8 cellular contexts compared by ENCODE assay signal in the genomic region with DNA sequence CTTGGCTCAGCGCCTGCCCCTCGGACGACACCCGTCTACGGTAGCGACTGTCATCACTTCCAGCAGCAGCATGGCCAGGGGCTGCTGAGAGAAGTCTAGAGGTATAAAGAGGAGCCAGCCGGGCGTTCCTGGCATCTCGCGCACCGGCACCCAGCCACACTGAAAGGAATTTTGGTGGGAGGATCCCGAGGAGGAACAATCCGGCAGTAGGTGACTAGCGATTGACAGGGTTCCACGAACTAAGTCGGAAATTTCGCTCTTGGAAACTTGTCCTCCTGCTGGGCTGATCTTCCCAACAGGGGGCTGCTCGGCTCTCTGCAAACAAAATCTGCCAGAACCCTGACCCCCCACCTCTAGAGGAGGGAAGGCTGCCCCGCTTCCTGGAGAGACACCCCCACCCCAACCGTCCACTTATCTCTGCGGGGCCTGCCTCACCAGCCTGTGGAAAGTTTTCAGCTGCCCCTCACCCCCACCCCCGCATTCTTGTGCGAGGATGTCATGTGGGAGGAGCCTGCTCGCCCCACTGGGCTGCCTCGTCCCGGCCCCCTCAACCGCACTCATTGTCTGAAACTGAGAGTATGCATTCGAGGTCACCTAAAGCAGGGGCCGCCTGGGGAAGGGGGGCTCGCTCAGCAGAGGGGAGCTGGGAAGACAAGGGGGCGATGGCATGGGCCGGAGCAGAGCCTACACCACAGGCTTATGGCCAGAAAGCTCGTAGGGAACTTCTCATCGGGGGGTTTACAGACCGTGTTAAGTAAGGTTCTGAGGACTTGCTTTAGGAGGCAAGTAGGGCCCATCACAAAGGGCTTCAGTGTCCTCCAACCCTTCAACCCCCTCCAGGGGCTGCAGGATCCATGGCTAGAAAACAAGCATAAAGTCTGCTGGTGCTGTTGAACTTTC. TPM values are rescaled to one million over a fixed set of nuclear protein-coding genes. Genes with fewer than 3 reads are reported as not detected.
A peak's percentile ranks its signal among the peaks of the same experiment; 100 is the strongest.
DNase-seq lines count a peak whose midpoint lies in the region; ATAC-seq and TF ChIP-seq lines count a peak whose summit lies in the region.

No MANE protein-coding gene starts in this region.

- H3K27ac Mint-ChIP-seq in activated naive CD8-positive, alpha-beta T cell treated with anti-CD3 and anti-CD28 coated beads for 36 hours: no peak overlapping the region
- no peak overlapping the region for H3K27ac Mint-ChIP-seq in activated naive CD8-positive, alpha-beta T cell treated with anti-CD3 and anti-CD28 coated beads, Interleukin-2, amount 50 U/mL, for 24 hours
- H3K27ac Mint-ChIP-seq in chondrocyte (ENCODE audit: unreplicated experiment) (peak overlapping the region; percentile 98), type B pancreatic cell (peak overlapping the region; percentile 96)

- H3K4me3 Mint-ChIP-seq in activated naive CD8-positive, alpha-beta T cell treated with anti-CD3 and anti-CD28 coated beads for 36 hours: no peak overlapping the region
- no peak overlapping the region for H3K4me3 Mint-ChIP-seq in activated naive CD8-positive, alpha-beta T cell treated with anti-CD3 and anti-CD28 coated beads, Interleukin-2, amount 50 U/mL, for 24 hours
- H3K4me3 Mint-ChIP-seq in chondrocyte (ENCODE audit: unreplicated experiment) (peak overlapping the region; percentile 57), type B pancreatic cell (peak overlapping the region; percentile 81)

- H3K4me1 Mint-ChIP-seq in activated naive CD8-positive, alpha-beta T cell treated with anti-CD3 and anti-CD28 coated beads for 36 hours: peaks cover 8% of the 10 kb centered on the region
- peaks cover 10% of the 10 kb centered on the region for H3K4me1 Mint-ChIP-seq in activated naive CD8-positive, alpha-beta T cell treated with anti-CD3 and anti-CD28 coated beads, Interleukin-2, amount 50 U/mL, for 24 hours
- H3K4me1 Mint-ChIP-seq in chondrocyte (ENCODE audit: low read depth) (peaks cover 77% of the 10 kb centered on the region), type B pancreatic cell (ENCODE audit: unreplicated experiment) (peaks cover 39% of the 10 kb centered on the region)

- H3K27me3 Mint-ChIP-seq in activated naive CD8-positive, alpha-beta T cell treated with anti-CD3 and anti-CD28 coated beads for 36 hours: peaks cover 20% of the 10 kb centered on the region
- H3K27me3 Mint-ChIP-seq in activated naive CD8-positive, alpha-beta T cell treated with anti-CD3 and anti-CD28 coated beads, Interleukin-2, amount 50 U/mL, for 24 hours: peaks cover 7% of the 10 kb centered on the region
- H3K27me3 Mint-ChIP-seq in chondrocyte (ENCODE audit: low read depth) (no peaks in the 10 kb centered on the region), type B pancreatic cell (no peaks in the 10 kb centered on the region)

- peak; percentile 27 for DNase-seq in activated naive CD8-positive, alpha-beta T cell treated with anti-CD3 and anti-CD28 coated beads for 36 hours
- DNase-seq in activated naive CD8-positive, alpha-beta T cell treated with anti-CD3 and anti-CD28 coated beads, Interleukin-2, amount 50 U/mL, for 24 hours: no peak
- no peak for DNase-seq in chondrocyte (ENCODE audit: low spot score)
- DNase-seq in left lobe of liver (ENCODE audit: low spot score): no peak
- DNase-seq in type B pancreatic cell (ENCODE audit: extremely low spot score, unreplicated experiment): peak; percentile 87

- no peaks in the 10 kb centered on the region for H3K9me3 Mint-ChIP-seq in activated naive CD8-positive, alpha-beta T cell treated with anti-CD3 and anti-CD28 coated beads for 36 hours
- H3K9me3 Mint-ChIP-seq in activated naive CD8-positive, alpha-beta T cell treated with anti-CD3 and anti-CD28 coated beads, Interleukin-2, amount 50 U/mL, for 24 hours: no peaks in the 10 kb centered on the region
- H3K9me3 Mint-ChIP-seq in chondrocyte (ENCODE audit: low read depth) (no peaks in the 10 kb centered on the region), type B pancreatic cell (no peaks in the 10 kb centered on the region)

- H3K36me3 Mint-ChIP-seq in activated naive CD8-positive, alpha-beta T cell treated with anti-CD3 and anti-CD28 coated beads for 36 hours: no peaks in the 10 kb centered on the region
- H3K36me3 Mint-ChIP-seq in activated naive CD8-positive, alpha-beta T cell treated with anti-CD3 and anti-CD28 coated beads, Interleukin-2, amount 50 U/mL, for 24 hours (ENCODE audit: low read depth): no peaks in the 10 kb centered on the region
- H3K36me3 Mint-ChIP-seq in chondrocyte (ENCODE audit: low read depth): peaks cover 16% of the 10 kb centered on the region
- H3K36me3 Mint-ChIP-seq in type B pancreatic cell: peaks cover 27% of the 10 kb centered on the region

- TF ChIP-seq CTCF in chondrocyte (IDR thresholded peaks at IDR 0.05) (peak; percentile 6), type B pancreatic cell (conservative IDR thresholded peaks at IDR 0.05) (no peak)

- no peak for ATAC-seq in activated naive CD8-positive, alpha-beta T cell treated with anti-CD3 and anti-CD28 coated beads, Interleukin-2, amount 50 U/mL, for 24 hours
- ATAC-seq in left lobe of liver (peak; percentile 9), HG03457 (IDR thresholded peaks at IDR 0.05; ENCODE audit: unreplicated experiment) (no peak), HG03521 (IDR thresholded peaks at IDR 0.05; ENCODE audit: unreplicated experiment) (no peak), GM19023 (IDR thresholded peaks at IDR 0.05; ENCODE audit: unreplicated experiment) (no peak)

RNA-seq across cellular contexts. Expression of a gene that starts 9.6 kb away (rescaled TPM):
- total RNA-seq in activated naive CD8-positive, alpha-beta T cell treated with anti-CD3 and anti-CD28 coated beads for 36 hours: under 1 TPM in 1 of 2 experiments, not detected in 1; 0.08 TPM
- total RNA-seq in chondrocyte (38.5 to 47.4 TPM (median 40.0 TPM) in 3 replicates), left lobe of liver (6.5 TPM), type B pancreatic cell (ENCODE audit: low replicate concordance) (40.3 and 77.9 TPM in 2 replicates)

Comparison
In these comparisons a context has a peak if more than half of its experiments do, and no peak if none do; other contexts are left out.
1. DNase-seq: peak in activated naive CD8-positive, alpha-beta T cell treated with anti-CD3 and anti-CD28 coated beads for 36 hours (single experiment) and type B pancreatic cell (single experiment); none in activated naive CD8-positive, alpha-beta T cell treated with anti-CD3 and anti-CD28 coated beads, Interleukin-2, amount 50 U/mL, for 24 hours (single experiment), chondrocyte (single experiment) and left lobe of liver (single experiment).
2. H3K27ac Mint-ChIP-seq: peak in chondrocyte (single experiment) and type B pancreatic cell (single experiment); none in activated naive CD8-positive, alpha-beta T cell treated with anti-CD3 and anti-CD28 coated beads for 36 hours (single experiment) and activated naive CD8-positive, alpha-beta T cell treated with anti-CD3 and anti-CD28 coated beads, Interleukin-2, amount 50 U/mL, for 24 hours (single experiment).
3. H3K4me3 Mint-ChIP-seq: peak in chondrocyte (single experiment) and type B pancreatic cell (single experiment); none in activated naive CD8-positive, alpha-beta T cell treated with anti-CD3 and anti-CD28 coated beads for 36 hours (single experiment) and activated naive CD8-positive, alpha-beta T cell treated with anti-CD3 and anti-CD28 coated beads, Interleukin-2, amount 50 U/mL, for 24 hours (single experiment).